In the genomic region with DNA sequence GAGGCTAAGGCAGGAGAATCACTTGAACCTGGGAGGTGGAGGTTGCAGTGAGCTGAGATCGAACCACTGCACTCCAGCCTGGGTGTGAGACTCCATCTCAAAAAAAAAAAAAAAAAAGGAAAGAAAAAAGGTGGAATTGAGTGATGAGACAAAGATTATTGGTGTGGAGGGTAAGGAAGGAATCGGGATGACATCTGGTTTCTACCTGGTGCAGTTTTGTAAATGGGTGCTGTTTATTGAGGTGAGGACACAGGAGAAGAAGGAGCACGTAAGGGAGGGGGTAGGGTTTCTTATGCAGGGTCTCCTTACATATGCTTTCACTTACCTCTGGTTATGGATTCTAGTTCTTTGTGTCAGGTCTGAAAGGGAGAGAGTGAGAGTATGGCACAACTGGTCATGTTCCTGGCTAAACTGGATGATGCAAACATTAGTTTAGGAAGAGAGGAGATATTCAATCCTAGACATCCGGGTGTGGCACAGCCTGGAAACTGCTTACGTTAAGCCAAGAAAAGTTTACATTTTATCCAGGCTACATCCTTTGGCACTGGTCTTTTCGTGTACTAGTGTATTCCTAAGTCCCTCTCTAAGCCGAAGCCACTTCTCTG, we compare ENCODE assay signal across 1 cellular context.
TF ChIP-seq lines count a peak whose summit lies in the region.

No MANE protein-coding gene starts in this region.

TF ChIP-seq in HepG2, 621 proteins besides CTCF, POLR2A, EP300 and RAD21:
- TF ChIP-seq ZNF430 (CRISPR knock-in tag; IDR thresholded peaks at IDR 0.05) (peak; percentile 55; the same call in 1 of the 2 replicates), CEBPG (CRISPR knock-in tag; IDR thresholded peaks at IDR 0.05) (0 out of 2 replicates have a peak, but pooled peaks have one; percentile 10), SIN3B (IDR thresholded peaks at IDR 0.05; ENCODE audit: low read length) (no peak), ZHX1 (CRISPR knock-in tag; IDR thresholded peaks at IDR 0.05; ENCODE audit: low read depth) (0 out of 2 replicates have a peak, but pooled peaks have one; percentile 27), JUNB (CRISPR knock-in tag; IDR thresholded peaks at IDR 0.05; ENCODE audit: borderline replicate concordance) (no peak), MAZ (IDR thresholded peaks at IDR 0.05; ENCODE audit: borderline replicate concordance, low read depth, low read length) (no peak), MAZ (CRISPR knock-in tag; IDR thresholded peaks at IDR 0.05; ENCODE audit: low read depth) (no peak), NR1H2 (CRISPR knock-in tag; IDR thresholded peaks at IDR 0.05; ENCODE audit: borderline replicate concordance, low read depth) (no peak), POLR2AphosphoS2 (IDR thresholded peaks at IDR 0.05; ENCODE audit: low read depth, low read length) (no peak), SP2 (CRISPR knock-in tag; IDR thresholded peaks at IDR 0.05) (no peak)
- TF ChIP-seq, protein P1, sequence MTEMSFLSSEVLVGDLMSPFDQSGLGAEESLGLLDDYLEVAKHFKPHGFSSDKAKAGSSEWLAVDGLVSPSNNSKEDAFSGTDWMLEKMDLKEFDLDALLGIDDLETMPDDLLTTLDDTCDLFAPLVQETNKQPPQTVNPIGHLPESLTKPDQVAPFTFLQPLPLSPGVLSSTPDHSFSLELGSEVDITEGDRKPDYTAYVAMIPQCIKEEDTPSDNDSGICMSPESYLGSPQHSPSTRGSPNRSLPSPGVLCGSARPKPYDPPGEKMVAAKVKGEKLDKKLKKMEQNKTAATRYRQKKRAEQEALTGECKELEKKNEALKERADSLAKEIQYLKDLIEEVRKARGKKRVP (CRISPR knock-in tag; IDR thresholded peaks at IDR 0.05), result 0 out of 4 replicates have a peak, but pooled peaks of 1 of the 2 experiments have one; percentile 30
- TF ChIP-seq, protein P2, sequence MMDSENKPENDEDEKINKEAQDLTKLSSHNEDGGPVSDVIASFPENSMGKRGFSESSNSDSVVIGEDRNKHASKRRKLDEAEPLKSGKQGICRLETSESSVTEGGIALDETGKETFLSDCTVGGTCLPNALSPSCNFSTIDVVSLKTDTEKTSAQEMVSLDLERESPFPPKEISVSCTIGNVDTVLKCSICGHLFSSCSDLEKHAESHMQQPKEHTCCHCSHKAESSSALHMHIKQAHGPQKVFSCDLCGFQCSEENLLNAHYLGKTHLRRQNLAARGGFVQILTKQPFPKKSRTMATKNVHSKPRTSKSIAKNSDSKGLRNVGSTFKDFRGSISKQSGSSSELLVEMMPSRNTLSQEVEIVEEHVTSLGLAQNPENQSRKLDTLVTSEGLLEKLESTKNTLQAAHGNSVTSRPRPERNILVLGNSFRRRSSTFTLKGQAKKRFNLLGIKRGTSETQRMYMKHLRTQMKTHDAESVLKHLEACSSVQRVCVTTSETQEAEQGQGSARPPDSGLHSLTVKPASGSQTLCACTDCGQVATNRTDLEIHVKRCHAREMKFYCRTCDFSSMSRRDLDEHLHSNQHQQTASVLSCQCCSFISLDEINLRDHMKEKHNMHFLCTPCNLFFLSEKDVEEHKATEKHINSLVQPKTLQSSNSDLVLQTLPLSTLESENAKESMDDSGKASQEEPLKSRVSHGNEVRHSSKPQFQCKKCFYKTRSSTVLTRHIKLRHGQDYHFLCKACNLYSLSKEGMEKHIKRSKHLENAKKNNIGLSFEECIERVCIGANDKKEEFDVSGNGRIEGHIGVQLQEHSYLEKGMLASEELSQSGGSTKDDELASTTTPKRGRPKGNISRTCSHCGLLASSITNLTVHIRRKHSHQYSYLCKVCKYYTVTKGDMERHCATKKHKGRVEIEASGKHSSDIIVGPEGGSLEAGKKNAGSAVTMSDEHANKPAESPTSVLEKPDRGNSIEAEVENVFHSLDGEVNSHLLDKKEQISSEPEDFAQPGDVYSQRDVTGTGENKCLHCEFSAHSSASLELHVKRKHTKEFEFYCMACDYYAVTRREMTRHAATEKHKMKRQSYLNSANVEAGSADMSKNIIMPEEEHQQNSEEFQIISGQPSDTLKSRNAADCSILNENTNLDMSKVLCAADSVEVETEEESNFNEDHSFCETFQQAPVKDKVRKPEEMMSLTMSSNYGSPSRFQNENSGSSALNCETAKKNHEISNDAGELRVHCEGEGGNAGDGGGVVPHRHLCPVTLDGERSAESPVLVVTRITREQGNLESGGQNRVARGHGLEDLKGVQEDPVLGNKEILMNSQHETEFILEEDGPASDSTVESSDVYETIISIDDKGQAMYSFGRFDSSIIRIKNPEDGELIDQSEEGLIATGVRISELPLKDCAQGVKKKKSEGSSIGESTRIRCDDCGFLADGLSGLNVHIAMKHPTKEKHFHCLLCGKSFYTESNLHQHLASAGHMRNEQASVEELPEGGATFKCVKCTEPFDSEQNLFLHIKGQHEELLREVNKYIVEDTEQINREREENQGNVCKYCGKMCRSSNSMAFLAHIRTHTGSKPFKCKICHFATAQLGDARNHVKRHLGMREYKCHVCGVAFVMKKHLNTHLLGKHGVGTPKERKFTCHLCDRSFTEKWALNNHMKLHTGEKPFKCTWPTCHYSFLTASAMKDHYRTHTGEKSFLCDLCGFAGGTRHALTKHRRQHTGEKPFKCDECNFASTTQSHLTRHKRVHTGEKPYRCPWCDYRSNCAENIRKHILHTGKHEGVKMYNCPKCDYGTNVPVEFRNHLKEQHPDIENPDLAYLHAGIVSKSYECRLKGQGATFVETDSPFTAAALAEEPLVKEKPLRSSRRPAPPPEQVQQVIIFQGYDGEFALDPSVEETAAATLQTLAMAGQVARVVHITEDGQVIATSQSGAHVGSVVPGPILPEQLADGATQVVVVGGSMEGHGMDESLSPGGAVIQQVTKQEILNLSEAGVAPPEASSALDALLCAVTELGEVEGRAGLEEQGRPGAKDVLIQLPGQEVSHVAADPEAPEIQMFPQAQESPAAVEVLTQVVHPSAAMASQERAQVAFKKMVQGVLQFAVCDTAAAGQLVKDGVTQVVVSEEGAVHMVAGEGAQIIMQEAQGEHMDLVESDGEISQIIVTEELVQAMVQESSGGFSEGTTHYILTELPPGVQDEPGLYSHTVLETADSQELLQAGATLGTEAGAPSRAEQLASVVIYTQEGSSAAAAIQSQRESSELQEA (CRISPR knock-in tag; IDR thresholded peaks at IDR 0.05; ENCODE audit: not compliant biosample characterization), result no peak
